ENCODE assay signal across 1 cellular context in genomic region chr13:110819203-110820014, GRCh38.
A peak's percentile ranks its signal among the peaks of the same experiment; 100 is the strongest.
TF ChIP-seq lines count a peak whose summit lies in the region.

No MANE protein-coding gene starts in this region.

TF ChIP-seq in H1, 55 proteins besides CTCF, POLR2A, EP300 and RAD21 (continued from another document):
- TF ChIP-seq SIN3A (conservative IDR thresholded peaks at IDR 0.05 in 1 of 2, IDR thresholded peaks at IDR 0.05 in 1 of 2; ENCODE audit: low read depth in 1 of 2, low read length in 2 of 2) (0 out of 4 replicates have a peak, but pooled peaks of 1 of the 2 experiments have one; percentile 27), BCL11A (IDR thresholded peaks at IDR 0.05; ENCODE audit: low read depth in 2 of 2, low read length in 2 of 2) (no peak), YY1 (IDR thresholded peaks at IDR 0.05; ENCODE audit: low read depth, low read length) (no peak)
- TF ChIP-seq, protein P1, sequence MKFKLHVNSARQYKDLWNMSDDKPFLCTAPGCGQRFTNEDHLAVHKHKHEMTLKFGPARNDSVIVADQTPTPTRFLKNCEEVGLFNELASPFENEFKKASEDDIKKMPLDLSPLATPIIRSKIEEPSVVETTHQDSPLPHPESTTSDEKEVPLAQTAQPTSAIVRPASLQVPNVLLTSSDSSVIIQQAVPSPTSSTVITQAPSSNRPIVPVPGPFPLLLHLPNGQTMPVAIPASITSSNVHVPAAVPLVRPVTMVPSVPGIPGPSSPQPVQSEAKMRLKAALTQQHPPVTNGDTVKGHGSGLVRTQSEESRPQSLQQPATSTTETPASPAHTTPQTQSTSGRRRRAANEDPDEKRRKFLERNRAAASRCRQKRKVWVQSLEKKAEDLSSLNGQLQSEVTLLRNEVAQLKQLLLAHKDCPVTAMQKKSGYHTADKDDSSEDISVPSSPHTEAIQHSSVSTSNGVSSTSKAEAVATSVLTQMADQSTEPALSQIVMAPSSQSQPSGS (IDR thresholded peaks at IDR 0.05; ENCODE audit: low read length), result 0 out of 2 replicates have a peak, but pooled peaks have one; percentile 36
TF ChIP-seq in H1: peak in this region for 6.
